ENCODE assay signal across 8 cellular contexts in genomic region chr3:69542265-69543079, GRCh38.
DNase-seq lines count a peak whose midpoint lies in the region; ATAC-seq and TF ChIP-seq lines count a peak whose summit lies in the region.

No MANE protein-coding gene starts in this region.

- no peak for ATAC-seq in HG02938 (IDR thresholded peaks at IDR 0.05; ENCODE audit: unreplicated experiment)

- CTCF ChIA-PET in activated naive CD4-positive, alpha-beta T cell treated with anti-CD3 and anti-CD28 coated beads for 36 hours (lab: Charles Lee) = no interaction called here

- H3K27me3 ChIP-seq in uterus = no peaks in the 10 kb centered on the region

- TF ChIP-seq CTCF in epithelial cell of esophagus (IDR thresholded peaks at IDR 0.05; ENCODE audit: insufficient read depth, low read depth, low read length, missing control alignments) (no peak), uterus (IDR thresholded peaks at IDR 0.05) (no peak)

- H3K9me3 Mint-ChIP-seq in activated naive CD4-positive, alpha-beta T cell treated with anti-CD3 and anti-CD28 coated beads for 36 hours = no peaks in the 10 kb centered on the region

- no peak for TF ChIP-seq POLR2A in uterus (IDR thresholded peaks at IDR 0.05)

- H3K4me3 Mint-ChIP-seq in activated naive CD4-positive, alpha-beta T cell treated with anti-CD3 and anti-CD28 coated beads for 36 hours = no peak overlapping the region

- H3K27me3 Mint-ChIP-seq in activated naive CD4-positive, alpha-beta T cell treated with anti-CD3 and anti-CD28 coated beads for 36 hours (ENCODE audit: low read depth) = peaks cover 37% of the 10 kb centered on the region

- peaks cover 6% of the 10 kb centered on the region for H3K4me1 Mint-ChIP-seq in activated naive CD4-positive, alpha-beta T cell treated with anti-CD3 and anti-CD28 coated beads for 36 hours (ENCODE audit: low read depth)

- no peaks in the 10 kb centered on the region for H3K9me3 ChIP-seq in uterus

- no peaks in the 10 kb centered on the region for H3K36me3 ChIP-seq in uterus

- H3K4me1 ChIP-seq in uterus = no peaks in the 10 kb centered on the region

- H3K27ac Mint-ChIP-seq in activated naive CD4-positive, alpha-beta T cell treated with anti-CD3 and anti-CD28 coated beads for 36 hours = no peak overlapping the region

- DNase-seq in activated naive CD4-positive, alpha-beta T cell treated with anti-CD3 and anti-CD28 coated beads, Interleukin-2, amount 50 U/mL, for 16 hours = peak; percentile 10
- DNase-seq in activated naive CD4-positive, alpha-beta T cell treated with anti-CD3 and anti-CD28 coated beads for 36 hours = no peak
- DNase-seq in epithelial cell of esophagus (ENCODE audit: low read depth) (peak; percentile 58), midbrain (lab: John Stamatoyannopoulos, UW) (peak; percentile 88), uterus (no peak), T-helper 9 cell (no peak)
- no peak for DNase-seq in activated CD4-positive, alpha-beta T cell treated with anti-CD3 and anti-CD28 coated beads for 1 hour

- intact Hi-C loops in activated naive CD4-positive, alpha-beta T cell treated with anti-CD3 and anti-CD28 coated beads for 36 hours (cut with micrococcal nuclease) = no loop called here
- intact Hi-C loops in uterus (cut with DNase I; ENCODE audit: low total_unique reads) = no loop called here

- H3K36me3 Mint-ChIP-seq in activated naive CD4-positive, alpha-beta T cell treated with anti-CD3 and anti-CD28 coated beads for 36 hours (ENCODE audit: low read depth) = no peaks in the 10 kb centered on the region

- no peak overlapping the region for H3K27ac ChIP-seq in uterus

- peak overlapping the region; percentile 78 for H3K4me3 ChIP-seq in epithelial cell of esophagus (ENCODE audit: low read length)
- peak overlapping the region; percentile 38 to 41 for H3K4me3 ChIP-seq in uterus

Comparison
In these comparisons a context has a peak if more than half of its experiments do, and no peak if none do; other contexts are left out.
1. DNase-seq: peak in activated naive CD4-positive, alpha-beta T cell treated with anti-CD3 and anti-CD28 coated beads, Interleukin-2, amount 50 U/mL, for 16 hours (single experiment), epithelial cell of esophagus (single experiment) and midbrain (single experiment); none in activated naive CD4-positive, alpha-beta T cell treated with anti-CD3 and anti-CD28 coated beads for 36 hours (single experiment), uterus (0 of 2), T-helper 9 cell (single experiment) and activated CD4-positive, alpha-beta T cell treated with anti-CD3 and anti-CD28 coated beads for 1 hour (single experiment).